In the genomic region with DNA sequence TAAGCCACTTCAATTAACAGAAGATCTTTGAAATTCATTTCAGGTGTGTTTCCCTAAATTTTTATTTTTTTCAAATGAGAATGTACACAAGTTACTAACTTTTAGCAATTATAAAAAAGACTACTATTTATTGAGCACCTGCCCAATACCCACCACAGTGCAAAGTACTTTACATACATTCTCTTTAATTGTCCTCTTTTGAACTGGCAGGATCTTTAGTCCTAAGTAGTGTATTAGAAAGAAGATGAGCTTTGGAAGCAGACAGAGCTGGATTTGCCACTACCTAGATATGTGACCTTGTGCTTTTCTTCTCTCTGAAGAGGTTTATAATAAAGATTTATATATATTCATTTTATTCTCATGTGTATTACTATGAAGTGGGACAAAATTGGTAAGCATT, we compare ENCODE assay signal across 5 cellular contexts.
"Had no signal": no experiment of that assay in that cellular context is flagged by ENCODE, and none has a peak within 500 bp of the region (broad histone marks: within the 10 kb centered on the region; RNA-seq: fewer than 3 reads in every experiment).

No MANE protein-coding gene starts in this region.

- H3K36me3 Mint-ChIP-seq: IgD-negative memory B cell had no signal

- H2AFZ ChIP-seq: GM23248 had no signal

- H3K4me3 Mint-ChIP-seq: H9, IgD-negative memory B cell had no signal

- H3K4me1 Mint-ChIP-seq: IgD-negative memory B cell had no signal

- DNase-seq: GM23248, H9, HCEC 1CT, KBM-7 had no signal

- H3K27ac ChIP-seq: GM23248 had no signal

- H3K27me3 Mint-ChIP-seq: IgD-negative memory B cell had no signal

- H3K9me3 Mint-ChIP-seq: IgD-negative memory B cell had no signal

- H3K27ac Mint-ChIP-seq: IgD-negative memory B cell had no signal

- H3K4me3 ChIP-seq: GM23248 had no signal
